Comparison of ENCODE assay signal across 15 cellular contexts in genomic region chr2:88865801-88866353, GRCh38.
DNase-seq lines count a peak whose midpoint lies in the region; ATAC-seq and TF ChIP-seq lines count a peak whose summit lies in the region.
"Had no signal": no experiment of that assay in that cellular context is flagged by ENCODE, and none has a peak within 500 bp of the region (broad histone marks: within the 10 kb centered on the region; RNA-seq: fewer than 3 reads in every experiment).

No MANE protein-coding gene starts in this region.

- H3K27me3 ChIP-seq in CD8-positive, alpha-beta T cell (ENCODE audit: insufficient read depth, low read length), result no peaks in the 10 kb centered on the region
- H3K27me3 ChIP-seq: left lung, suprapubic skin had no signal

- intact Hi-C loops in CD8-positive, alpha-beta T cell (cut with DNase I, micrococcal nuclease), result no loop called here
- intact Hi-C loops in head of caudate nucleus (cut with DNase I), result no loop called here

- ATAC-seq in CD8-positive, alpha-beta T cell, result no peak
- ATAC-seq in GM19467 (IDR thresholded peaks at IDR 0.05; ENCODE audit: unreplicated experiment) (peak; percentile 70), HG03139 (IDR thresholded peaks at IDR 0.05; ENCODE audit: unreplicated experiment) (peak; percentile 52)
- no peak for ATAC-seq in activated naive CD8-positive, alpha-beta T cell treated with anti-CD3 and anti-CD28 coated beads, Interleukin-2, amount 50 U/mL, for 24 hours
- ATAC-seq: gastroesophageal sphincter, left lung had no signal

- H3K4me3 ChIP-seq in CD8-positive, alpha-beta T cell (ENCODE audit: low read depth, low read length), result no peak overlapping the region
- H3K4me3 ChIP-seq: gastroesophageal sphincter, GM23248, left lung, suprapubic skin had no signal

- H3K9me3 ChIP-seq in CD8-positive, alpha-beta T cell (ENCODE audit: low read length), result no peaks in the 10 kb centered on the region
- H3K9me3 ChIP-seq: gastroesophageal sphincter, left lung, suprapubic skin had no signal

- POLR2A ChIA-PET in CD8-positive, alpha-beta T cell (lab: Charles Lee), result no interaction called here

- no peak overlapping the region for H3K27ac Mint-ChIP-seq in CD8-positive, alpha-beta T cell
- H3K27ac Mint-ChIP-seq in activated naive CD8-positive, alpha-beta T cell treated with anti-CD3 and anti-CD28 coated beads, Interleukin-2, amount 50 U/mL, for 24 hours, result no peak overlapping the region
- H3K27ac Mint-ChIP-seq in activated T-cell treated with anti-CD3 and anti-CD28 coated beads, Interleukin-2, amount 50 U/mL, for 24 hours, result no peak overlapping the region

- H3K36me3 ChIP-seq in CD8-positive, alpha-beta T cell (ENCODE audit: insufficient read depth, low read length), result no peaks in the 10 kb centered on the region
- H3K36me3 ChIP-seq: gastroesophageal sphincter, left lung, suprapubic skin had no signal

- peaks cover 9% of the 10 kb centered on the region for H3K4me1 ChIP-seq in CD8-positive, alpha-beta T cell (ENCODE audit: insufficient read depth, low read length)
- H3K4me1 ChIP-seq: gastroesophageal sphincter, left lung, suprapubic skin had no signal

- TF ChIP-seq CTCF in CD8-positive, alpha-beta T cell (IDR thresholded peaks at IDR 0.05), result no peak

- H3K4me3 Mint-ChIP-seq in CD8-positive, alpha-beta T cell, result peak overlapping the region; percentile 19
- H3K4me3 Mint-ChIP-seq in activated naive CD8-positive, alpha-beta T cell treated with anti-CD3 and anti-CD28 coated beads, Interleukin-2, amount 50 U/mL, for 24 hours, result peak overlapping the region; percentile 53
- no peak overlapping the region for H3K4me3 Mint-ChIP-seq in activated T-cell treated with anti-CD3 and anti-CD28 coated beads, Interleukin-2, amount 50 U/mL, for 24 hours

- peaks cover 13% of the 10 kb centered on the region for H3K27me3 Mint-ChIP-seq in CD8-positive, alpha-beta T cell (ENCODE audit: low read depth)
- H3K27me3 Mint-ChIP-seq in activated naive CD8-positive, alpha-beta T cell treated with anti-CD3 and anti-CD28 coated beads, Interleukin-2, amount 50 U/mL, for 24 hours, result peaks cover 13% of the 10 kb centered on the region
- H3K27me3 Mint-ChIP-seq in activated T-cell treated with anti-CD3 and anti-CD28 coated beads, Interleukin-2, amount 50 U/mL, for 24 hours, result peaks cover 30% of the 10 kb centered on the region

- H3K4me1 Mint-ChIP-seq in CD8-positive, alpha-beta T cell (ENCODE audit: low read depth), result peaks cover 22% of the 10 kb centered on the region
- H3K4me1 Mint-ChIP-seq in activated naive CD8-positive, alpha-beta T cell treated with anti-CD3 and anti-CD28 coated beads, Interleukin-2, amount 50 U/mL, for 24 hours, result peaks cover 13% of the 10 kb centered on the region
- H3K4me1 Mint-ChIP-seq in activated T-cell treated with anti-CD3 and anti-CD28 coated beads, Interleukin-2, amount 50 U/mL, for 24 hours (ENCODE audit: low read depth), result peaks cover 15% of the 10 kb centered on the region

- H3K9me3 Mint-ChIP-seq in CD8-positive, alpha-beta T cell, result no peaks in the 10 kb centered on the region
- no peaks in the 10 kb centered on the region for H3K9me3 Mint-ChIP-seq in activated naive CD8-positive, alpha-beta T cell treated with anti-CD3 and anti-CD28 coated beads, Interleukin-2, amount 50 U/mL, for 24 hours
- no peaks in the 10 kb centered on the region for H3K9me3 Mint-ChIP-seq in activated T-cell treated with anti-CD3 and anti-CD28 coated beads, Interleukin-2, amount 50 U/mL, for 24 hours

- H3K36me3 Mint-ChIP-seq in CD8-positive, alpha-beta T cell, result no peaks in the 10 kb centered on the region
- H3K36me3 Mint-ChIP-seq in activated naive CD8-positive, alpha-beta T cell treated with anti-CD3 and anti-CD28 coated beads, Interleukin-2, amount 50 U/mL, for 24 hours (ENCODE audit: low read depth), result no peaks in the 10 kb centered on the region
- H3K36me3 Mint-ChIP-seq in activated T-cell treated with anti-CD3 and anti-CD28 coated beads, Interleukin-2, amount 50 U/mL, for 24 hours (ENCODE audit: low read depth), result no peaks in the 10 kb centered on the region

- CTCF ChIA-PET in CD8-positive, alpha-beta T cell (lab: Charles Lee), result no interaction called here

- H3K27ac ChIP-seq in CD8-positive, alpha-beta T cell (ENCODE audit: low read depth, low read length), result no peak overlapping the region
- H3K27ac ChIP-seq: gastroesophageal sphincter, GM23248, left lung, suprapubic skin had no signal

- no peak for DNase-seq in CD8-positive, alpha-beta T cell
- no peak for DNase-seq in activated naive CD8-positive, alpha-beta T cell treated with anti-CD3 and anti-CD28 coated beads, Interleukin-2, amount 50 U/mL, for 24 hours
- DNase-seq in occipital lobe (lab: John Stamatoyannopoulos, UW), result no peak
- DNase-seq in activated T-cell treated with anti-CD3 and anti-CD28 coated beads, Interleukin-2, amount 50 U/mL, for 24 hours, result no peak
- DNase-seq in cortex of kidney (lab: John Stamatoyannopoulos, UW), result no peak
- DNase-seq in head of caudate nucleus, result no peak
- DNase-seq: activated naive CD4-positive, alpha-beta T cell treated with anti-CD3 and anti-CD28 coated beads, Interleukin-2, amount 50 U/mL, for 16 hours; GM23248; left lung; posterior cingulate gyrus; stimulated activated CD4-positive, alpha-beta T cell treated with anti-CD3 and anti-CD28 coated beads, Interleukin-4, amount 100 ng/mL, for 1 hour had no signal

Comparison
In these comparisons a context has a peak if more than half of its experiments do, and no peak if none do; other contexts are left out.
1. ATAC-seq: peak in GM19467 (single experiment) and HG03139 (single experiment); none in CD8-positive, alpha-beta T cell (single experiment) and activated naive CD8-positive, alpha-beta T cell treated with anti-CD3 and anti-CD28 coated beads, Interleukin-2, amount 50 U/mL, for 24 hours (single experiment).